Comparison of ENCODE assay signal across 1 cellular context in the genomic region with DNA sequence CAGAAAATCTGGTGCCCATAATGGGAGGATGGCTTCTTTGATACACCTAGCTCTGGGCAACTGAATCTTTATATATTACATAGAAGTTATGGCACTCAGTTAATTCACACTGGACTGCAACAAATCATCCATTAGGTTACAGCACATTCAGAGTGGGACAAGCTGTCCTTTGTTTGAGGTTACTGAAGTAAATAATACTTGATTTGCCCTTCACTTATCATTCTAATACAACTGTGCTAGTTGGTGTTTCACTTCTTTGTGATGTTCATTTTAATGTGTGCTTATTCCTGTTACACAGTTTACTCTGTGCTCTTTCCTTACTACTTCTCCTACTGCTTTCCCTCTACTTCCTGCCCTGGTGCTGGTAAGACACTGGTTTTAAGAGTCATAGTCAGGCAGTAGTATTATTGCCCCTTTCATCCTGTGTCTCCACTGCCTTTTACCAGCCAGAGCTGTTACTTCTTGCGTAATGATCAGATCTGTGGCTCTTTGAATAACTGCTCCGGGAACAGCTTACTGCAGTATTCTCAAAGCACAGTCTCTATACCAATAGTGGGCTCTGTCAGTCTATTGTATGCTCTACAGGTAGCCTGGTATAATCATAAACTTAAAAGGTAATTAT.
A peak's percentile ranks its signal among the peaks of the same experiment; 100 is the strongest.
TF ChIP-seq lines count a peak whose summit lies in the region.

No MANE protein-coding gene starts in this region.

TF ChIP-seq in H1, 55 proteins besides CTCF, POLR2A, EP300 and RAD21:
- TF ChIP-seq CEBPB (IDR thresholded peaks at IDR 0.05; ENCODE audit: low read depth, low read length): peak; percentile 74
- no peak for TF ChIP-seq EZH2 (IDR thresholded peaks at IDR 0.05; ENCODE audit: low read depth, low read length, severe bottlenecking)
